9 cellular contexts compared by ENCODE assay signal in genomic region chr10:118259288-118259906, GRCh38.
DNase-seq lines count a peak whose midpoint lies in the region; ATAC-seq and TF ChIP-seq lines count a peak whose summit lies in the region.
"Had no signal": no experiment of that assay in that cellular context is flagged by ENCODE, and none has a peak within 500 bp of the region (broad histone marks: within the 10 kb centered on the region; RNA-seq: fewer than 3 reads in every experiment).

No MANE protein-coding gene starts in this region.

- intact Hi-C loops in mammary epithelial cell (cut with micrococcal nuclease) = no loop called here

- H3K36me3 ChIP-seq in HEK293 (ENCODE audit: control insufficient read depth in 2 of 2, insufficient read depth in 1 of 2, low read length in 2 of 2) (no peaks in the 10 kb centered on the region), mammary epithelial cell (ENCODE audit: insufficient read depth, low read length) (no peaks in the 10 kb centered on the region), neural cell (ENCODE audit: insufficient read depth, low read length) (no peaks in the 10 kb centered on the region)
- H3K36me3 ChIP-seq: SJSA1 had no signal

- no TSS peak for BruUV-seq in mammary epithelial cell (replicated peaks; lab: Mats Ljungman, UMichigan)

- H2AFZ ChIP-seq in mammary epithelial cell (ENCODE audit: low read depth, low read length) = no peak overlapping the region
- no peak overlapping the region for H2AFZ ChIP-seq in neural cell (ENCODE audit: low read depth, low read length)

- WGBS in mammary epithelial cell (ENCODE audit: low coverage, missing lambda C conversion rate) = 26% methylated on average over 4 of the region's 4 CpGs

- ATAC-seq in GM21447 (IDR thresholded peaks at IDR 0.05; ENCODE audit: unreplicated experiment) = no peak

- CTCF ChIA-PET in HEK293 (lab: Yijun Ruan, JAX) (interaction anchor here (0.5 to 2.8 kb wide), 38 partner anchors 8 to 1251 kb away, joined by 3 to 28 read pairs (median 4); no protein-coding TSS in a partner anchor), mammary epithelial cell (lab: Charles Lee; ENCODE audit: low non-redundant PET) (interaction anchor here (0.5 to 0.6 kb wide), 2 partner anchors 608 to 731 kb away, joined by 3 to 9 read pairs; no protein-coding TSS in a partner anchor)

- in situ Hi-C loops in mammary epithelial cell (cut with MboI; ENCODE audit: low sequenced_read_pairs in 2 of 2) = no loop called here

- H3K27ac ChIP-seq in HEK293 (ENCODE audit: extremely low read depth, low read depth, low read length) (no peak overlapping the region), mammary epithelial cell (ENCODE audit: insufficient read depth, low read depth, low read length) (no peak overlapping the region), neural cell (ENCODE audit: low read length) (no peak overlapping the region)
- H3K27ac ChIP-seq: SJSA1 had no signal

- dilution Hi-C loops in mammary epithelial cell (cut with HindIII; ENCODE audit: low sequenced_read_pairs) = no loop called here

- TF ChIP-seq EP300 in neural cell (conservative IDR thresholded peaks at IDR 0.05; ENCODE audit: poor library complexity, severe bottlenecking) = no peak

- no peak overlapping the region for H3K4me3 ChIP-seq in HEK293 (ENCODE audit: low read depth, low read length)
- no peak overlapping the region for H3K4me3 ChIP-seq in mammary epithelial cell (replicated peaks in 1 of 3; ENCODE audit: insufficient read depth in 1 of 3, low read depth in 2 of 3, low read length in 3 of 3)
- H3K4me3 ChIP-seq in neural cell (ENCODE audit: low read length) = no peak overlapping the region
- H3K4me3 ChIP-seq: SJSA1 had no signal

- H3K4me1 ChIP-seq in HEK293 (ENCODE audit: control insufficient read depth, insufficient read depth, low read length) (no peaks in the 10 kb centered on the region; the same call in 1 of the 2 replicates), mammary epithelial cell (ENCODE audit: insufficient read depth, low read length) (no peaks in the 10 kb centered on the region)
- H3K4me1 ChIP-seq: SJSA1 had no signal

- H3K9me3 ChIP-seq in HEK293 (ENCODE audit: control insufficient read depth, insufficient read depth, low read depth, low read length) (no peaks in the 10 kb centered on the region), mammary epithelial cell (replicated peaks; ENCODE audit: insufficient read depth, low read length) (no peaks in the 10 kb centered on the region), neural cell (ENCODE audit: low read length) (no peaks in the 10 kb centered on the region)
- H3K9me3 ChIP-seq: SJSA1 had no signal

- POLR2A ChIA-PET in HEK293 (lab: Yijun Ruan, JAX) = interaction anchor here (1.0 kb wide), 1 partner anchor 9 kb away, joined by 3 read pairs; no protein-coding TSS in a partner anchor

- H3K4me2 ChIP-seq in mammary epithelial cell (ENCODE audit: insufficient read depth, low read depth, low read length) = no peak overlapping the region
- H3K4me2 ChIP-seq in neural cell (ENCODE audit: low read length) = no peak overlapping the region

- DNase-seq in DMS53 treated with DMSO at 0.1 percent for 48 hours (lab: John Stamatoyannopoulos, UW; ENCODE audit: unreplicated experiment) (peak; percentile 38), NCI-H69 (lab: John Stamatoyannopoulos, UW) (peak; percentile 80), mammary epithelial cell (peak; percentile 9), NCI-H510A treated with DMSO at 0.1 percent for 48 hours (lab: John Stamatoyannopoulos, UW) (no peak), NCI-H2029 treated with DMSO at 0.1 percent for 48 hours (lab: John Stamatoyannopoulos, UW) (no peak)

- H3K27me3 ChIP-seq in mammary epithelial cell (ENCODE audit: insufficient read depth, low read length) (no peaks in the 10 kb centered on the region), neural cell (ENCODE audit: insufficient read depth, low read depth, low read length) (peaks cover 4% of the 10 kb centered on the region)

- no peak for TF ChIP-seq RAD21 in neural cell (conservative IDR thresholded peaks at IDR 0.05)

- TF ChIP-seq CTCF in HEK293 (tag by site-specific recombination; IDR thresholded peaks at IDR 0.05) (peak; percentile 46; the same call in 1 of the 2 replicates), mammary epithelial cell (conservative IDR thresholded peaks at IDR 0.05 in 1 of 2, IDR thresholded peaks at IDR 0.05 in 1 of 2; ENCODE audit: extremely low read depth in 1 of 2, insufficient read depth in 1 of 2, low read depth in 1 of 2, low read length in 2 of 2) (peak; percentile 68 to 78), neural cell (IDR thresholded peaks at IDR 0.05; ENCODE audit: poor library complexity, severe bottlenecking) (peak; percentile 59)

- no peaks in the 10 kb centered on the region for H3K9me2 ChIP-seq in neural cell (ENCODE audit: insufficient read depth, low read length)

- H3K9ac ChIP-seq in mammary epithelial cell (ENCODE audit: insufficient read depth, low read length) (no peak overlapping the region), neural cell (ENCODE audit: low read length) (no peak overlapping the region)

- H3K79me2 ChIP-seq in mammary epithelial cell (ENCODE audit: insufficient read depth, low read length) = no peaks in the 10 kb centered on the region
- H3K79me2 ChIP-seq in neural cell (replicated peaks; ENCODE audit: insufficient read depth, low read length) = no peaks in the 10 kb centered on the region

- H3F3A ChIP-seq in neural cell (ENCODE audit: insufficient read depth, low read length, poor library complexity, severe bottlenecking) = no peaks in the 10 kb centered on the region

- H4K20me1 ChIP-seq in mammary epithelial cell (ENCODE audit: insufficient read depth, low read length) (no peaks in the 10 kb centered on the region), neural cell (ENCODE audit: insufficient read depth) (no peaks in the 10 kb centered on the region)

TF ChIP-seq in HEK293, 187 proteins besides CTCF, POLR2A, EP300 and RAD21:
- TF ChIP-seq ZNF785 (tag by site-specific recombination; IDR thresholded peaks at IDR 0.05) = 0 out of 2 replicates have a peak, but pooled peaks have one; percentile 56
- no peak for TF ChIP-seq ZNF549 (tag by site-specific recombination; IDR thresholded peaks at IDR 0.05)
- 0 out of 2 replicates have a peak, but pooled peaks have one; percentile 14 for TF ChIP-seq TRIM28 (IDR thresholded peaks at IDR 0.05; ENCODE audit: borderline replicate concordance, low read length)
- no peak for TF ChIP-seq ZNF140 (tag by site-specific recombination; IDR thresholded peaks at IDR 0.05)
- TF ChIP-seq ZIC2 (tag by site-specific recombination; IDR thresholded peaks at IDR 0.05) = no peak
- no peak for TF ChIP-seq ZNF426 (tag by site-specific recombination; IDR thresholded peaks at IDR 0.05)
- TF ChIP-seq ZNF2 (tag by site-specific recombination; IDR thresholded peaks at IDR 0.05) = no peak
- no peak for TF ChIP-seq ZNF530 (tag by site-specific recombination; IDR thresholded peaks at IDR 0.05; ENCODE audit: low read depth)
- TF ChIP-seq ZSCAN23 (tag by site-specific recombination; IDR thresholded peaks at IDR 0.05) = no peak
- TF ChIP-seq ZNF274 (IDR thresholded peaks at IDR 0.05; ENCODE audit: low read length) = no peak
- TF ChIP-seq ZNF274 (tag by site-specific recombination; IDR thresholded peaks at IDR 0.05; ENCODE audit: borderline replicate concordance) = no peak
- TF ChIP-seq ZNF624 (tag by site-specific recombination; IDR thresholded peaks at IDR 0.05) = no peak
- TF ChIP-seq ZNF23 (tag by site-specific recombination; IDR thresholded peaks at IDR 0.05; ENCODE audit: borderline replicate concordance) = no peak
- TF ChIP-seq ZNF654 (tag by site-specific recombination; IDR thresholded peaks at IDR 0.05; ENCODE audit: low read depth) = peak; percentile 61
- TF ChIP-seq ZNF544 (tag by site-specific recombination; IDR thresholded peaks at IDR 0.05) = no peak

TF ChIP-seq in neural cell, 6 proteins besides CTCF, POLR2A, EP300 and RAD21:
- TF ChIP-seq TAF1 (IDR thresholded peaks at IDR 0.05; ENCODE audit: low read depth) (no peak), POLR2AphosphoS5 (IDR thresholded peaks at IDR 0.05) (no peak), SMC3 (conservative IDR thresholded peaks at IDR 0.05; ENCODE audit: poor library complexity) (no peak), MXI1 (conservative IDR thresholded peaks at IDR 0.05; ENCODE audit: poor library complexity, severe bottlenecking) (no peak), REST (IDR thresholded peaks at IDR 0.05; ENCODE audit: borderline replicate concordance) (no peak), EZH2 (IDR thresholded peaks at IDR 0.05; ENCODE audit: borderline replicate concordance, insufficient read depth, low read length, poor library complexity, severe bottlenecking) (no peak)

Comparison
In these comparisons a context has a peak if more than half of its experiments do, and no peak if none do; other contexts are left out.
1. DNase-seq: peak in DMS53 treated with DMSO at 0.1 percent for 48 hours (single experiment), NCI-H69 (single experiment) and mammary epithelial cell (single experiment); none in NCI-H510A treated with DMSO at 0.1 percent for 48 hours (single experiment) and NCI-H2029 treated with DMSO at 0.1 percent for 48 hours (single experiment).
2. Peak in every context shown above with its lines, with median percentiles within 50 percentile points of each other: CTCF ChIP-seq.